Comparison of ENCODE assay signal across 26 cellular contexts in genomic region chr6:133187657-133188453, GRCh38. TPM values are rescaled to one million over a fixed set of nuclear protein-coding genes. Genes with fewer than 3 reads are reported as not detected.
DNase-seq lines count a peak whose midpoint lies in the region; FAIRE-seq and TF ChIP-seq lines count a peak whose summit lies in the region.
"Had no signal": no experiment of that assay in that cellular context is flagged by ENCODE, and none has a peak within 500 bp of the region (broad histone marks: within the 10 kb centered on the region; RNA-seq: fewer than 3 reads in every experiment).

No MANE protein-coding gene starts in this region.

- H3K27ac ChIP-seq in SK-N-MC, result peak overlapping the region; percentile 75
- H3K27ac ChIP-seq: 22Rv1, brain microvascular endothelial cell, coronary artery, heart left ventricle, KMS-11, stomach, VCaP had no signal

- no peaks in the 10 kb centered on the region for H3K36me3 ChIP-seq in SK-N-MC (ENCODE audit: insufficient read depth, low read length)
- H3K36me3 ChIP-seq: brain microvascular endothelial cell, heart left ventricle, stomach had no signal

- no peak overlapping the region for H3K9ac ChIP-seq in SK-N-MC (ENCODE audit: insufficient read length)
- H3K9ac ChIP-seq: KMS-11 had no signal

- DNase-seq in NCI-H2107 treated with DMSO at 0.1 percent for 48 hours (lab: John Stamatoyannopoulos, UW; ENCODE audit: unreplicated experiment), result peak; percentile 13
- DNase-seq in NCI-H2107 (lab: John Stamatoyannopoulos, UW), result no peak
- DNase-seq in SK-N-MC (ENCODE audit: low read depth, low spot score), result no peak
- peak; percentile 71 for DNase-seq in fibroblast of peridontal ligament (ENCODE audit: extremely low read depth)
- DNase-seq in stromal cell of bone marrow (ENCODE audit: low read depth), result peak; percentile 53
- no peak for DNase-seq in GM12891 (ENCODE audit: insufficient read length, low spot score)
- DNase-seq in activated CD4-positive, alpha-beta T cell treated with anti-CD3 and anti-CD28 coated beads, Interleukin-2, amount 50 U/mL, for 1 hour, result no peak
- DNase-seq in iPS-NIHi11 (ENCODE audit: low spot score), result no peak
- DNase-seq: activated CD8-positive, alpha-beta memory T cell treated with anti-CD3 and anti-CD28 coated beads, Interleukin-2, amount 50 U/mL, for 4 hours; brain microvascular endothelial cell; endodermal cell; GOT3; heart left ventricle; MV-4-11; naive B cell; NCI-H1694; NCI-H2227 treated with DMSO at 0.1 percent for 48 hours; NCI-H82; OCI-M1; stimulated activated CD4-positive, alpha-beta T cell treated with anti-CD3 and anti-CD28 coated beads, Interleukin-4, amount 100 ng/mL, for 4 hours; stomach; T-helper 17 cell had no signal

- peak overlapping the region; percentile 49; the same call in 1 of the 2 replicates for H3K4me3 ChIP-seq in SK-N-MC
- H3K4me3 ChIP-seq: coronary artery, heart left ventricle, stomach had no signal

- no peaks in the 10 kb centered on the region for H3K9me3 ChIP-seq in SK-N-MC (ENCODE audit: low read depth, low read length)
- H3K9me3 ChIP-seq: heart left ventricle, stomach had no signal

- TF ChIP-seq POLR2A in GM12891 (IDR thresholded peaks at IDR 0.05; ENCODE audit: low read depth, low read length), result no peak

- no peak for FAIRE-seq in GM12891 (lab: Jason Lieb, UNC)

TF ChIP-seq in GM12891, 5 proteins besides CTCF, POLR2A, EP300 and RAD21:
- TF ChIP-seq SPI1 (IDR thresholded peaks at IDR 0.05; ENCODE audit: low read depth, low read length) (no peak), PAX5 (IDR thresholded peaks at IDR 0.05; ENCODE audit: insufficient read depth, low read length, severe bottlenecking) (no peak), POU2F2 (IDR thresholded peaks at IDR 0.05; ENCODE audit: low read depth, low read length) (no peak), POLR2AphosphoS5 (IDR thresholded peaks at IDR 0.05; ENCODE audit: low read depth, low read length) (no peak), TAF1 (IDR thresholded peaks at IDR 0.05; ENCODE audit: low read depth, low read length) (no peak)
TF ChIP-seq in GM12891: peak in this region for 0.

RNA-seq across cellular contexts. Expression of gene EYA4, which starts 53.3 kb away (rescaled TPM):
- 0.04 TPM for polyA plus RNA-seq in GM12891 (2012; ENCODE audit: low read depth, missing spikeins)

Comparison
In these comparisons a context has a peak if more than half of its experiments do, and no peak if none do; other contexts are left out.
1. DNase-seq: peak in NCI-H2107 treated with DMSO at 0.1 percent for 48 hours (single experiment), fibroblast of peridontal ligament (single experiment) and stromal cell of bone marrow (single experiment); none in NCI-H2107 (single experiment), SK-N-MC (single experiment), GM12891 (single experiment), activated CD4-positive, alpha-beta T cell treated with anti-CD3 and anti-CD28 coated beads, Interleukin-2, amount 50 U/mL, for 1 hour (single experiment) and iPS-NIHi11 (single experiment).